1 cellular context compared by ENCODE assay signal in the genomic region with DNA sequence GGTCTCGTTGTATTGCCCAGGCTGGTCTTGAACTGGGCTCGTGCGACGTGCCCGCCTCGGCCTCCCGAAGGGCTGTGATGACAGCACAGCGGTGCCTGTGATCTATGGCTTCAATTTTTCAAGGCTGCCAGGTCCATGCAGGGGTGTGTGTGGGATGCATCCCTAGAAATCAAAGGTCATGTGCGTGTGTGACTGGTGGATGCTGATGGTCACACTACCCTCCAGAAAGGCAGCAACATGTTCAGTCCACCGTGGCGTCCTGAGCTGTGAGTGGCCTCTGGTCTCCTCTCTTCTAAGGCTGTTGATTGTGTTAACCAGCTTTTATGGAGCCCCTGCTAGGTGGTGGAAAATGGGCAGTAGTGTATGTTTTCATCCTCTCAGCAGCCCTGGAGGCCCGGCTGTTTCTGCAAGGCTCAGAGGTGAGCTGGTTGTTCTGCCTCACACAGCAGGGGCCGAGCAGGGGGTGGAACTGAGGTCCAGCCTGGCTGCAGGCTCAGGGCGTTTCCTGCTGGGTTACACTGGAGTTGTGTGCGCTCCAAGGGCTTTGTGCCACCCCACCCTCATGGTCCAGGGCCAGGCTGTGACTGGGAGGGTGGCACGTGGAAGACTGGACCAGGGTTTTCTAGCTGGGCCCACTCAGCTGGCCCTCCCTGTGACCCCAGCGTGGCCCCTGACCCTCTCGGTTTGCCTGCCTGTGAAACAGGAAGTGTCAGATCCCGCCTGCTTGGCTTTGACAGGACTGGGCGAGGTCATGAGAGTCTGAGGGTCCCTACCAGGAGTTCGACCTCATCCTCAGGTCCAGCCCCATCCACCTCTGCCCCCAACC.
TF ChIP-seq lines count a peak whose summit lies in the region.

No MANE protein-coding gene starts in this region.

TF ChIP-seq in SK-N-SH treated with all-trans-retinoic acid at 6 μM for 48 hours, 23 proteins besides CTCF, POLR2A, EP300 and RAD21 (continued from another document):
- TF ChIP-seq, protein P1, sequence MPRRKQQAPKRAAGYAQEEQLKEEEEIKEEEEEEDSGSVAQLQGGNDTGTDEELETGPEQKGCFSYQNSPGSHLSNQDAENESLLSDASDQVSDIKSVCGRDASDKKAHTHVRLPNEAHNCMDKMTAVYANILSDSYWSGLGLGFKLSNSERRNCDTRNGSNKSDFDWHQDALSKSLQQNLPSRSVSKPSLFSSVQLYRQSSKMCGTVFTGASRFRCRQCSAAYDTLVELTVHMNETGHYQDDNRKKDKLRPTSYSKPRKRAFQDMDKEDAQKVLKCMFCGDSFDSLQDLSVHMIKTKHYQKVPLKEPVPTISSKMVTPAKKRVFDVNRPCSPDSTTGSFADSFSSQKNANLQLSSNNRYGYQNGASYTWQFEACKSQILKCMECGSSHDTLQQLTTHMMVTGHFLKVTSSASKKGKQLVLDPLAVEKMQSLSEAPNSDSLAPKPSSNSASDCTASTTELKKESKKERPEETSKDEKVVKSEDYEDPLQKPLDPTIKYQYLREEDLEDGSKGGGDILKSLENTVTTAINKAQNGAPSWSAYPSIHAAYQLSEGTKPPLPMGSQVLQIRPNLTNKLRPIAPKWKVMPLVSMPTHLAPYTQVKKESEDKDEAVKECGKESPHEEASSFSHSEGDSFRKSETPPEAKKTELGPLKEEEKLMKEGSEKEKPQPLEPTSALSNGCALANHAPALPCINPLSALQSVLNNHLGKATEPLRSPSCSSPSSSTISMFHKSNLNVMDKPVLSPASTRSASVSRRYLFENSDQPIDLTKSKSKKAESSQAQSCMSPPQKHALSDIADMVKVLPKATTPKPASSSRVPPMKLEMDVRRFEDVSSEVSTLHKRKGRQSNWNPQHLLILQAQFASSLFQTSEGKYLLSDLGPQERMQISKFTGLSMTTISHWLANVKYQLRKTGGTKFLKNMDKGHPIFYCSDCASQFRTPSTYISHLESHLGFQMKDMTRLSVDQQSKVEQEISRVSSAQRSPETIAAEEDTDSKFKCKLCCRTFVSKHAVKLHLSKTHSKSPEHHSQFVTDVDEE (CRISPR knock-in tag; IDR thresholded peaks at IDR 0.05): no peak
- TF ChIP-seq BACH2 (CRISPR knock-in tag; IDR thresholded peaks at IDR 0.05; ENCODE audit: borderline replicate concordance) (no peak), CSRNP3 (CRISPR knock-in tag; IDR thresholded peaks at IDR 0.05) (no peak), OSR1 (CRISPR knock-in tag; IDR thresholded peaks at IDR 0.05) (no peak), ARNTL (CRISPR knock-in tag; IDR thresholded peaks at IDR 0.05; ENCODE audit: borderline replicate concordance, low read depth) (no peak), POU6F1 (CRISPR knock-in tag; IDR thresholded peaks at IDR 0.05; ENCODE audit: borderline replicate concordance, low read depth) (no peak), ISL1 (CRISPR knock-in tag; IDR thresholded peaks at IDR 0.05) (no peak), CREB5 (CRISPR knock-in tag; IDR thresholded peaks at IDR 0.05; ENCODE audit: low read depth) (no peak), ZNF565 (CRISPR knock-in tag; conservative IDR thresholded peaks at IDR 0.05; ENCODE audit: low read depth) (no peak), ZFP3 (CRISPR knock-in tag; IDR thresholded peaks at IDR 0.05) (no peak), PPARA (CRISPR knock-in tag; IDR thresholded peaks at IDR 0.05; ENCODE audit: borderline replicate concordance) (no peak), ZNF8 (CRISPR knock-in tag; IDR thresholded peaks at IDR 0.05) (no peak), ZNF70 (CRISPR knock-in tag; IDR thresholded peaks at IDR 0.05) (no peak), CSDC2 (CRISPR knock-in tag; IDR thresholded peaks at IDR 0.05) (no peak), GLIS3 (CRISPR knock-in tag; IDR thresholded peaks at IDR 0.05) (no peak), TOX (CRISPR knock-in tag; IDR thresholded peaks at IDR 0.05; ENCODE audit: borderline replicate concordance) (no peak), TCF4 (CRISPR knock-in tag; IDR thresholded peaks at IDR 0.05; ENCODE audit: borderline replicate concordance) (no peak)
